8 cellular contexts compared by ENCODE assay signal in genomic region chr3:160129459-160130061, GRCh38.
A peak's percentile ranks its signal among the peaks of the same experiment; 100 is the strongest.
DNase-seq lines count a peak whose midpoint lies in the region; ATAC-seq, FAIRE-seq and TF ChIP-seq lines count a peak whose summit lies in the region.

No MANE protein-coding gene starts in this region.

- H3K9me3 ChIP-seq in DOHH2 (ENCODE audit: control insufficient read depth, insufficient read depth, low read length) (no peaks in the 10 kb centered on the region), OCI-LY7 (ENCODE audit: low read length) (no peaks in the 10 kb centered on the region), Peyer's patch (no peaks in the 10 kb centered on the region)

- H3K9me2 ChIP-seq in DOHH2 (replicated peaks; ENCODE audit: control insufficient read depth, low read length) (no peaks in the 10 kb centered on the region), OCI-LY7 (ENCODE audit: insufficient read depth, low read length) (no peaks in the 10 kb centered on the region)

- H3K27ac ChIP-seq in DOHH2 (ENCODE audit: low read depth, low read length) (peak overlapping the region; percentile 71), OCI-LY7 (ENCODE audit: low read depth, low read length, poor library complexity, severe bottlenecking) (no peak overlapping the region), Peyer's patch (no peak overlapping the region)

- H3K4me2 ChIP-seq in DOHH2 (ENCODE audit: low read length) = peak overlapping the region; percentile 72
- H3K4me2 ChIP-seq in OCI-LY7 (ENCODE audit: low read length) = peak overlapping the region; percentile 56

- peak overlapping the region; percentile 57 for H3K4me3 ChIP-seq in DOHH2 (ENCODE audit: low read length)
- no peak overlapping the region for H3K4me3 ChIP-seq in OCI-LY7 (ENCODE audit: low read depth, low read length, poor library complexity, severe bottlenecking)
- H3K4me3 ChIP-seq in Peyer's patch = no peak overlapping the region

- no peak for TF ChIP-seq POLR2A in H54 (IDR thresholded peaks at IDR 0.05; ENCODE audit: low read depth, low read length)
- TF ChIP-seq POLR2A in Peyer's patch (IDR thresholded peaks at IDR 0.05) = no peak

- DNase-seq in H54 (ENCODE audit: insufficient read length, low spot score) = peak; percentile 38
- no peak for DNase-seq in OCI-LY7 (ENCODE audit: low spot score)
- DNase-seq in fibroblast of the conjunctiva (ENCODE audit: low read depth) = peak; percentile 86
- no peak for DNase-seq in Peyer's patch
- DNase-seq in midbrain (lab: John Stamatoyannopoulos, UW) = no peak
- DNase-seq in activated CD4-positive, alpha-beta T cell treated with anti-CD3 and anti-CD28 coated beads for 48 hours = no peak

- intact Hi-C loops in OCI-LY7 (cut with micrococcal nuclease; ENCODE audit: unreplicated experiment) = no loop called here

- H3K4me1 ChIP-seq in DOHH2 (ENCODE audit: control insufficient read depth, low read length) (peaks cover 95% of the 10 kb centered on the region), OCI-LY7 (ENCODE audit: insufficient read depth, low read length, poor library complexity, severe bottlenecking) (peaks cover 12% of the 10 kb centered on the region), Peyer's patch (no peaks in the 10 kb centered on the region)

- H3K36me3 ChIP-seq in DOHH2 (ENCODE audit: control insufficient read depth, low read length) (no peaks in the 10 kb centered on the region), OCI-LY7 (ENCODE audit: insufficient read depth, low read length) (no peaks in the 10 kb centered on the region), Peyer's patch (no peaks in the 10 kb centered on the region)

- no peak for TF ChIP-seq CTCF in DOHH2 (IDR thresholded peaks at IDR 0.05; ENCODE audit: low read depth, low read length, poor library complexity, severe bottlenecking)
- no peak for TF ChIP-seq CTCF in OCI-LY7 (conservative IDR thresholded peaks at IDR 0.05; ENCODE audit: low read length)
- no peak for TF ChIP-seq CTCF in Peyer's patch (IDR thresholded peaks at IDR 0.05)

- no peak for ATAC-seq in HG02571 (IDR thresholded peaks at IDR 0.05; ENCODE audit: unreplicated experiment)

- peak overlapping the region; percentile 84 for H2AFZ ChIP-seq in OCI-LY7 (ENCODE audit: low read length)

- CTCF ChIA-PET in OCI-LY7 (lab: Charles Lee; ENCODE audit: unreplicated experiment) = interaction anchor here (0.5 kb wide), 1 partner anchor 1724 kb away, joined by 4 read pairs; no protein-coding TSS in a partner anchor

- no peaks in the 10 kb centered on the region for H4K20me1 ChIP-seq in DOHH2 (ENCODE audit: control insufficient read depth, insufficient read depth, low read depth, low read length)
- H4K20me1 ChIP-seq in OCI-LY7 (ENCODE audit: insufficient read depth, low read length) = no peaks in the 10 kb centered on the region

- no peaks in the 10 kb centered on the region for H3K79me2 ChIP-seq in DOHH2 (ENCODE audit: control insufficient read depth, low read length)
- no peaks in the 10 kb centered on the region for H3K79me2 ChIP-seq in OCI-LY7 (ENCODE audit: insufficient read depth, low read depth, low read length)

- BruUV-seq in OCI-LY7 (replicated peaks; lab: Mats Ljungman, UMichigan) = no TSS peak

- POLR2A ChIA-PET in OCI-LY7 (lab: Charles Lee) = interaction anchor here (0.6 to 0.7 kb wide), 2 partner anchors 14 to 25 kb away, joined by 3 to 4 read pairs; no protein-coding TSS in a partner anchor

- FAIRE-seq in H54 (lab: Jason Lieb, UNC) = peak; percentile 87

- peaks cover 5% of the 10 kb centered on the region; the same call in 1 of the 2 replicates for H3F3A ChIP-seq in DOHH2 (ENCODE audit: control insufficient read depth, insufficient read depth)

- H3K27me3 ChIP-seq in DOHH2 (ENCODE audit: control insufficient read depth, low read length) (no peaks in the 10 kb centered on the region), Peyer's patch (no peaks in the 10 kb centered on the region)

Comparison
In these comparisons a context has a peak if more than half of its experiments do, and no peak if none do; other contexts are left out.
1. DNase-seq: peak in H54 (single experiment) and fibroblast of the conjunctiva (single experiment); none in OCI-LY7 (single experiment), Peyer's patch (0 of 3), midbrain (single experiment) and activated CD4-positive, alpha-beta T cell treated with anti-CD3 and anti-CD28 coated beads for 48 hours (single experiment).